8 cellular contexts compared by ENCODE assay signal in genomic region chr10:31770307-31770902, GRCh38.
DNase-seq lines count a peak whose midpoint lies in the region; ATAC-seq and TF ChIP-seq lines count a peak whose summit lies in the region.

No MANE protein-coding gene starts in this region.

- no peak overlapping the region for H3K4me3 Mint-ChIP-seq in naive B cell

- H3K36me3 ChIP-seq in colonic mucosa (no peaks in the 10 kb centered on the region), tibial nerve (no peaks in the 10 kb centered on the region)

- H3K9ac ChIP-seq in colonic mucosa (ENCODE audit: low read depth in 2 of 2, low read length in 2 of 2) = no peak overlapping the region

- H3K27me3 ChIP-seq in colonic mucosa (no peaks in the 10 kb centered on the region), tibial nerve (no peaks in the 10 kb centered on the region)

- H3K27me3 Mint-ChIP-seq in naive B cell = peaks cover 0 to 3% (median 0%) of the 10 kb centered on the region in 3 donors

- H3K36me3 Mint-ChIP-seq in naive B cell = no peaks in the 10 kb centered on the region

- intact Hi-C loops in colonic mucosa (cut with DNase I) = no loop called here

- 74% methylated on average over 8 of the region's 8 CpGs for WGBS in tibial nerve, 2 donors

- peak; percentile 24 to 47 for DNase-seq in activated CD8-positive, alpha-beta memory T cell treated with anti-CD3 and anti-CD28 coated beads for 1 hour (ENCODE audit: extremely low read depth in 1 of 2, low read depth in 1 of 2)
- no peak for DNase-seq in activated CD8-positive, alpha-beta memory T cell treated with anti-CD3 and anti-CD28 coated beads, Interleukin-2, amount 50 U/mL, for 48 hours
- peak; percentile 17 for DNase-seq in activated CD4-positive, CD25-positive, alpha-beta regulatory T cell treated with anti-CD3 and anti-CD28 coated beads, Interleukin-2, amount 50 U/mL, for 16 hours (ENCODE audit: low read depth, low spot score)
- DNase-seq in colonic mucosa (peak; percentile 54), naive B cell (peak; percentile 51), tibial nerve (ENCODE audit: low spot score in 2 of 2) (no peak), NCI-H1105 (lab: John Stamatoyannopoulos, UW) (no peak)

- H3K4me1 ChIP-seq in colonic mucosa (no peaks in the 10 kb centered on the region), tibial nerve (peaks cover 0 to 9% (median 3%) of the 10 kb centered on the region in 4 donors)

- peak; percentile 82 for TF ChIP-seq CTCF in colonic mucosa (IDR thresholded peaks at IDR 0.05)
- peak; percentile 37 to 58 (median 51) for TF ChIP-seq CTCF in tibial nerve (IDR thresholded peaks at IDR 0.05)

- no peak overlapping the region for H3K4me3 ChIP-seq in colonic mucosa
- H3K4me3 ChIP-seq in tibial nerve = no peak overlapping the region

- H3K4me1 Mint-ChIP-seq in naive B cell = no peaks in the 10 kb centered on the region

- no peak for TF ChIP-seq POLR2A in tibial nerve (IDR thresholded peaks at IDR 0.05)

- ATAC-seq in HG03521 (IDR thresholded peaks at IDR 0.05; ENCODE audit: unreplicated experiment) (peak; percentile 70), naive B cell (ENCODE audit: low read depth in 2 of 2) (peak; percentile 86 to 87)

- H3K27ac ChIP-seq in colonic mucosa (no peak overlapping the region), tibial nerve (no peak overlapping the region)

- TF ChIP-seq EP300 in tibial nerve (IDR thresholded peaks at IDR 0.05) = no peak

- H3K9me3 ChIP-seq in colonic mucosa = no peaks in the 10 kb centered on the region
- H3K9me3 ChIP-seq in tibial nerve = no peaks in the 10 kb centered on the region

- H3K9me3 Mint-ChIP-seq in naive B cell = no peaks in the 10 kb centered on the region

- H3K27ac Mint-ChIP-seq in naive B cell = no peak overlapping the region

Comparison
In these comparisons a context has a peak if more than half of its experiments do, and no peak if none do; other contexts are left out.
1. DNase-seq: peak in activated CD8-positive, alpha-beta memory T cell treated with anti-CD3 and anti-CD28 coated beads for 1 hour (2 of 2), activated CD4-positive, CD25-positive, alpha-beta regulatory T cell treated with anti-CD3 and anti-CD28 coated beads, Interleukin-2, amount 50 U/mL, for 16 hours (single experiment), colonic mucosa (single experiment) and naive B cell (single experiment); none in activated CD8-positive, alpha-beta memory T cell treated with anti-CD3 and anti-CD28 coated beads, Interleukin-2, amount 50 U/mL, for 48 hours (single experiment), tibial nerve (0 of 2) and NCI-H1105 (single experiment).